ENCODE assay signal across 29 cellular contexts in genomic region chr4:185853841-185854240, GRCh38. TPM values are rescaled to one million over a fixed set of nuclear protein-coding genes. Genes with fewer than 3 reads are reported as not detected.
DNase-seq lines count a peak whose midpoint lies in the region; ATAC-seq, FAIRE-seq and TF ChIP-seq lines count a peak whose summit lies in the region.
"Had no signal": no experiment of that assay in that cellular context is flagged by ENCODE, and none has a peak within 500 bp of the region (broad histone marks: within the 10 kb centered on the region; RNA-seq: fewer than 3 reads in every experiment).

No MANE protein-coding gene starts in this region.

- CTCF ChIA-PET in SK-N-SH (lab: Yijun Ruan, JAX), result interaction anchor here (1.3 kb wide), 1 partner anchor 15 kb away, joined by 3 read pairs; no protein-coding TSS in a partner anchor

- H3K9me2 ChIP-seq in SK-N-SH, result no peaks in the 10 kb centered on the region

- no peak overlapping the region for H2AFZ ChIP-seq in astrocyte (ENCODE audit: low read depth, low read length)
- H2AFZ ChIP-seq in SK-N-SH (ENCODE audit: low read depth), result no peak overlapping the region
- H2AFZ ChIP-seq: PC-9 had no signal

- H3K36me3 Mint-ChIP-seq in astrocyte (ENCODE audit: low read depth, unreplicated experiment), result no peaks in the 10 kb centered on the region
- H3K36me3 Mint-ChIP-seq in activated naive CD8-positive, alpha-beta T cell treated with anti-CD3 and anti-CD28 coated beads, Interleukin-2, amount 50 U/mL, for 24 hours (ENCODE audit: low read depth), result peaks cover 1% of the 10 kb centered on the region
- H3K36me3 Mint-ChIP-seq: CD4-positive, CD25-positive, alpha-beta regulatory T cell had no signal

- H3K4me2 ChIP-seq in astrocyte (ENCODE audit: low read length) (no peak overlapping the region), SK-N-SH (no peak overlapping the region)
- H3K4me2 ChIP-seq: PC-9 had no signal

- TF ChIP-seq RAD21 in SK-N-SH (IDR thresholded peaks at IDR 0.05; ENCODE audit: low read length), result no peak

- POLR2A ChIA-PET in SK-N-SH (lab: Yijun Ruan, JAX), result interaction anchor here (0.6 kb wide), 1 partner anchor 233 kb away, joined by 3 read pairs; no protein-coding TSS in a partner anchor

- H3F3A ChIP-seq in SK-N-SH (replicated peaks; ENCODE audit: insufficient read depth), result peaks cover 3% of the 10 kb centered on the region

- DNase-seq in HPDE6-E6E7 (ENCODE audit: extremely low spot score) (peak; percentile 60), astrocyte (ENCODE audit: low read depth) (no peak), renal cortical epithelial cell (ENCODE audit: low read depth) (peak; percentile 16), NCI-H128 (lab: John Stamatoyannopoulos, UW; ENCODE audit: unreplicated experiment) (no peak), SK-N-SH (no peak)
- DNase-seq in activated naive CD8-positive, alpha-beta T cell treated with anti-CD3 and anti-CD28 coated beads, Interleukin-2, amount 50 U/mL, for 24 hours, result no peak
- DNase-seq: CD4-positive, CD25-positive, alpha-beta regulatory T cell; DMS53; H7; Kasumi-1; NCI-H1092 treated with DMSO at 0.1 percent for 48 hours; NCI-H1436 treated with DMSO at 0.1 percent for 48 hours; NCI-H187 treated with DMSO at 0.1 percent for 48 hours; NCI-H446; NCI-H526; NCI-H82; NK-92 treated with Interleukin-12 subunit alpha and Interleukin-12 subunit beta, amount 100 ng/mL, for 24 hours; PC-9; Right ventricle myocardium superior had no signal

- H3K9me3 ChIP-seq in astrocyte (ENCODE audit: insufficient read depth, low read depth, low read length) (no peaks in the 10 kb centered on the region), SK-N-SH (no peaks in the 10 kb centered on the region)
- H3K9me3 ChIP-seq: SJSA1 had no signal

- no peak for TF ChIP-seq EP300 in SK-N-SH (IDR thresholded peaks at IDR 0.05; ENCODE audit: borderline replicate concordance in 1 of 2, low read depth in 1 of 2, low read length in 1 of 2)

- FAIRE-seq in astrocyte (lab: Jason Lieb, UNC), result peak; percentile 60
- FAIRE-seq: A204.1, G401.6, GM19239, HTR-8/SVneo, K562 had no signal

- ATAC-seq in esophagus mucosa (peak; percentile 98), GM18873 (IDR thresholded peaks at IDR 0.05; ENCODE audit: low FRiP score, unreplicated experiment) (no peak)
- no peak for ATAC-seq in activated naive CD8-positive, alpha-beta T cell treated with anti-CD3 and anti-CD28 coated beads, Interleukin-2, amount 50 U/mL, for 24 hours
- ATAC-seq: K562 had no signal

- no peak overlapping the region for H3K27ac Mint-ChIP-seq in astrocyte (ENCODE audit: unreplicated experiment)
- no peak overlapping the region for H3K27ac Mint-ChIP-seq in activated naive CD8-positive, alpha-beta T cell treated with anti-CD3 and anti-CD28 coated beads, Interleukin-2, amount 50 U/mL, for 24 hours
- H3K27ac Mint-ChIP-seq: CD4-positive, CD25-positive, alpha-beta regulatory T cell had no signal

- H3K36me3 ChIP-seq in astrocyte (ENCODE audit: insufficient read depth, low read length), result no peaks in the 10 kb centered on the region
- no peaks in the 10 kb centered on the region for H3K36me3 ChIP-seq in SK-N-SH (replicated peaks in 1 of 2; ENCODE audit: control insufficient read depth in 1 of 2, insufficient read depth in 2 of 2, low read length in 1 of 2)
- H3K36me3 ChIP-seq: BLaER1, SJSA1 had no signal

- no peaks in the 10 kb centered on the region for H4K20me1 ChIP-seq in astrocyte (ENCODE audit: insufficient read depth, low read length)
- no peaks in the 10 kb centered on the region for H4K20me1 ChIP-seq in SK-N-SH (ENCODE audit: insufficient read depth)
- H4K20me1 ChIP-seq: BLaER1 had no signal

- H3K4me3 ChIP-seq in astrocyte (ENCODE audit: insufficient read depth, low read depth, low read length), result no peak overlapping the region
- H3K4me3 ChIP-seq in SK-N-SH (ENCODE audit: low read depth in 2 of 2, low read length in 1 of 2), result no peak overlapping the region
- H3K4me3 ChIP-seq: BLaER1, K562, PC-9, SJSA1 had no signal

- H3K9me3 Mint-ChIP-seq in astrocyte (ENCODE audit: unreplicated experiment), result peaks cover 33% of the 10 kb centered on the region
- peaks cover 28% of the 10 kb centered on the region for H3K9me3 Mint-ChIP-seq in activated naive CD8-positive, alpha-beta T cell treated with anti-CD3 and anti-CD28 coated beads, Interleukin-2, amount 50 U/mL, for 24 hours

- no peak for TF ChIP-seq CTCF in astrocyte (IDR thresholded peaks at IDR 0.05; ENCODE audit: insufficient read depth, low read depth, low read length)
- TF ChIP-seq CTCF in SK-N-SH (IDR thresholded peaks at IDR 0.05), result no peak

- H3K27me3 Mint-ChIP-seq in astrocyte (ENCODE audit: low read depth, unreplicated experiment), result no peaks in the 10 kb centered on the region
- no peaks in the 10 kb centered on the region for H3K27me3 Mint-ChIP-seq in activated naive CD8-positive, alpha-beta T cell treated with anti-CD3 and anti-CD28 coated beads, Interleukin-2, amount 50 U/mL, for 24 hours
- H3K27me3 Mint-ChIP-seq: CD4-positive, CD25-positive, alpha-beta regulatory T cell had no signal

- H3K4me1 ChIP-seq in astrocyte (ENCODE audit: insufficient read depth, low read length), result no peaks in the 10 kb centered on the region
- peaks cover 0 to 2% of the 10 kb centered on the region in 2 experiments; a peak in 1 of 4 replicates for H3K4me1 ChIP-seq in SK-N-SH (ENCODE audit: control insufficient read depth in 1 of 2, insufficient read depth in 2 of 2, low read depth in 1 of 2, low read length in 1 of 2)

- H3K4me1 Mint-ChIP-seq in astrocyte (ENCODE audit: low read depth, unreplicated experiment), result peaks cover 13% of the 10 kb centered on the region
- H3K4me1 Mint-ChIP-seq in activated naive CD8-positive, alpha-beta T cell treated with anti-CD3 and anti-CD28 coated beads, Interleukin-2, amount 50 U/mL, for 24 hours, result no peaks in the 10 kb centered on the region
- H3K4me1 Mint-ChIP-seq: CD4-positive, CD25-positive, alpha-beta regulatory T cell had no signal

- no peak overlapping the region for H3K4me3 Mint-ChIP-seq in astrocyte (ENCODE audit: unreplicated experiment)
- H3K4me3 Mint-ChIP-seq in activated naive CD8-positive, alpha-beta T cell treated with anti-CD3 and anti-CD28 coated beads, Interleukin-2, amount 50 U/mL, for 24 hours, result no peak overlapping the region
- H3K4me3 Mint-ChIP-seq: CD4-positive, CD25-positive, alpha-beta regulatory T cell had no signal

- H3K79me2 ChIP-seq in astrocyte (ENCODE audit: insufficient read depth, low read length), result no peaks in the 10 kb centered on the region
- no peaks in the 10 kb centered on the region for H3K79me2 ChIP-seq in SK-N-SH (ENCODE audit: insufficient read depth)

- H3K27ac ChIP-seq in astrocyte (ENCODE audit: low read depth, low read length) (no peak overlapping the region), SK-N-SH (ENCODE audit: low read depth in 2 of 2, low read length in 1 of 2) (no peak overlapping the region)
- H3K27ac ChIP-seq: BLaER1, PC-9, SJSA1 had no signal

- no peaks in the 10 kb centered on the region for H3K27me3 ChIP-seq in astrocyte (ENCODE audit: insufficient read depth, low read length)
- H3K27me3 ChIP-seq in SK-N-SH (ENCODE audit: insufficient read depth), result no peaks in the 10 kb centered on the region
- H3K27me3 ChIP-seq: BLaER1, SJSA1 had no signal

- 78% methylated on average over 3 of the region's 3 CpGs for WGBS in SK-N-SH (ENCODE audit: low lambda C conversion rate)

- no peak overlapping the region for H3K9ac ChIP-seq in astrocyte (ENCODE audit: low read length)
- H3K9ac ChIP-seq in SK-N-SH, result no peak overlapping the region
- H3K9ac ChIP-seq: BLaER1 had no signal

TF ChIP-seq in SK-N-SH, 30 proteins besides CTCF, POLR2A, EP300 and RAD21 (continues in another document):
- TF ChIP-seq SMC3 (IDR thresholded peaks at IDR 0.05; ENCODE audit: low read depth, low read length), result no peak
- no peak for TF ChIP-seq SIN3A (IDR thresholded peaks at IDR 0.05; ENCODE audit: borderline replicate concordance, low read depth, low read length)
- TF ChIP-seq TEAD4 (IDR thresholded peaks at IDR 0.05; ENCODE audit: borderline replicate concordance, insufficient read depth), result no peak
- TF ChIP-seq CHD2 (IDR thresholded peaks at IDR 0.05; ENCODE audit: low read length, partially characterized antibody), result no peak
- no peak for TF ChIP-seq YY1 (IDR thresholded peaks at IDR 0.05; ENCODE audit: low read depth)
- TF ChIP-seq ZBTB33 (IDR thresholded peaks at IDR 0.05; ENCODE audit: borderline replicate concordance, low read depth), result no peak
- no peak for TF ChIP-seq TCF12 (IDR thresholded peaks at IDR 0.05)
- TF ChIP-seq MEF2A (IDR thresholded peaks at IDR 0.05; ENCODE audit: borderline replicate concordance, low read depth), result no peak
- no peak for TF ChIP-seq GATA2 (CRISPR knock-in tag; IDR thresholded peaks at IDR 0.05)
- no peak for TF ChIP-seq USF1 (IDR thresholded peaks at IDR 0.05; ENCODE audit: borderline replicate concordance, low read depth)
- TF ChIP-seq MXI1 (IDR thresholded peaks at IDR 0.05; ENCODE audit: low read depth, low read length), result no peak
- no peak for TF ChIP-seq NRF1 (IDR thresholded peaks at IDR 0.05; ENCODE audit: low read depth, low read length)
- no peak for TF ChIP-seq EZH2phosphoT487 (IDR thresholded peaks at IDR 0.05; ENCODE audit: borderline replicate concordance, low read depth)

RNA-seq across cellular contexts. Expression of gene SORBS2, which starts 41.8 kb away (rescaled TPM):
- total RNA-seq in astrocyte (96.1 and 97.4 TPM in 2 replicates), esophagus mucosa (9.3 TPM), renal cortical epithelial cell (9.7 and 45.1 TPM in 2 replicates)
- polyA plus RNA-seq in SK-N-SH (2012; rRNA removed), result 2.5 and 3.1 TPM in 2 replicates
- 1.5 and 2.4 TPM in 2 replicates for polyA plus RNA-seq in SK-N-SH (2012; cell fraction: cytosol; rRNA removed)
- polyA plus RNA-seq in SK-N-SH (2012; cell fraction: nucleus; rRNA removed), result 3.8 and 4.7 TPM in 2 replicates
- polyA plus RNA-seq: AG04450; CD4-positive, CD25-positive, alpha-beta regulatory T cell; K562 had no signal

Comparison
In these comparisons a context has a peak if more than half of its experiments do, and no peak if none do; other contexts are left out.
1. DNase-seq: peak in HPDE6-E6E7 (single experiment) and renal cortical epithelial cell (single experiment); none in astrocyte (single experiment), NCI-H128 (single experiment), SK-N-SH (single experiment) and activated naive CD8-positive, alpha-beta T cell treated with anti-CD3 and anti-CD28 coated beads, Interleukin-2, amount 50 U/mL, for 24 hours (single experiment).